8 cellular contexts compared by ENCODE assay signal in the genomic region with DNA sequence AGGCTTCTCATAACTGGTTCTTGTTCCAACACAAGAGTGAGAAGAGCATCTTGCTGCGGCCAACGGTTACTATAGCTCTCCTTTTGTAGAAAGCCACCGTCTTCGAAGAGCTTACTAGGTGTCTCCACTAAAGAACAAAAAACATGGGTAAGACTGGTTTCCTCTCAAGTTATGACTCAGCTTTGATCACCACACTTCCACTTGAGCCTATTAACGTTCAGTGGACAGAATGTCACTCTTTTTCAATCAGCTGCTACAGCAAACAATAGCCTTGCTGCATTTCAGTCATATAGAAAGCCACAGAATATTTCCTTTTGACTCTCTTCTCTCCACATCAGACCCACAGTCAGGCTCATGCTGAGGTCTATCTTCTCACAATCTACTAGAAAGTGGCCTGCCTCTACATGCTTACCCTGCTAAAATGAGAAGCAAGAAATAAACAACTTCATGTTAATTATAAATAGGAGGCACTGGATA.
A peak's percentile ranks its signal among the peaks of the same experiment; 100 is the strongest.
DNase-seq lines count a peak whose midpoint lies in the region; ATAC-seq and TF ChIP-seq lines count a peak whose summit lies in the region.

No MANE protein-coding gene starts in this region.

- no peaks in the 10 kb centered on the region for H4K20me1 ChIP-seq in hepatocyte (ENCODE audit: insufficient read depth, poor library complexity, severe bottlenecking)

- H3K4me1 ChIP-seq in RWPE2 (ENCODE audit: insufficient read depth, poor library complexity, severe bottlenecking): peaks cover 16% of the 10 kb centered on the region
- H3K4me1 ChIP-seq in lower lobe of right lung: no peaks in the 10 kb centered on the region
- H3K4me1 ChIP-seq in vagina: peaks cover 18% of the 10 kb centered on the region
- H3K4me1 ChIP-seq in hepatocyte (ENCODE audit: insufficient read depth): peaks cover 12% of the 10 kb centered on the region

- H3K36me3 ChIP-seq in RWPE2 (ENCODE audit: low read depth): no peaks in the 10 kb centered on the region
- no peaks in the 10 kb centered on the region for H3K36me3 ChIP-seq in lower lobe of right lung
- H3K36me3 ChIP-seq in vagina: no peaks in the 10 kb centered on the region
- H3K36me3 ChIP-seq in hepatocyte (replicated peaks; ENCODE audit: insufficient read depth, low read depth): no peaks in the 10 kb centered on the region

- no peaks in the 10 kb centered on the region for H3K9me2 ChIP-seq in hepatocyte (replicated peaks; ENCODE audit: insufficient read depth)

- H3K27ac ChIP-seq in RWPE2 (ENCODE audit: poor library complexity, severe bottlenecking) (no peak overlapping the region), lower lobe of right lung (no peak overlapping the region), vagina (no peak overlapping the region), hepatocyte (no peak overlapping the region)

- no peak for TF ChIP-seq CTCF in RWPE2 (IDR thresholded peaks at IDR 0.05; ENCODE audit: poor library complexity, severe bottlenecking)
- TF ChIP-seq CTCF in lower lobe of right lung (IDR thresholded peaks at IDR 0.05): no peak
- TF ChIP-seq CTCF in vagina (IDR thresholded peaks at IDR 0.05): no peak
- TF ChIP-seq CTCF in hepatocyte (IDR thresholded peaks at IDR 0.05; ENCODE audit: poor library complexity): no peak

- no peaks in the 10 kb centered on the region for H3K27me3 ChIP-seq in RWPE2 (ENCODE audit: insufficient read depth, poor library complexity, severe bottlenecking)
- no peaks in the 10 kb centered on the region for H3K27me3 ChIP-seq in lower lobe of right lung (ENCODE audit: low read depth)
- no peaks in the 10 kb centered on the region for H3K27me3 ChIP-seq in vagina
- H3K27me3 ChIP-seq in hepatocyte: no peaks in the 10 kb centered on the region

- H3K79me2 ChIP-seq in hepatocyte: no peaks in the 10 kb centered on the region

- peak; percentile 87 for ATAC-seq in HG02798 (IDR thresholded peaks at IDR 0.05; ENCODE audit: poor library complexity, unreplicated experiment)
- ATAC-seq in RWPE2 (ENCODE audit: low read depth): peak; percentile 49; the same call in 1 of the 3 replicates
- ATAC-seq in lower lobe of right lung: peak; percentile 75 to 81

- TF ChIP-seq POLR2A in vagina (IDR thresholded peaks at IDR 0.05): no peak

- WGBS in hepatocyte (ENCODE audit: low lambda C conversion rate, missing lambda C conversion rate): 89% methylated on average over 5 of the region's 5 CpGs

- no peak overlapping the region for H3K4me2 ChIP-seq in hepatocyte

- H3K4me3 ChIP-seq in RWPE2 (ENCODE audit: severe bottlenecking): no peak overlapping the region
- no peak overlapping the region for H3K4me3 ChIP-seq in lower lobe of right lung
- H3K4me3 ChIP-seq in vagina: no peak overlapping the region
- H3K4me3 ChIP-seq in hepatocyte: no peak overlapping the region

- DNase-seq in activated CD4-positive, alpha-beta T cell treated with anti-CD3 and anti-CD28 coated beads for 48 hours: peak; percentile 44
- DNase-seq in activated CD4-positive, alpha-beta T cell treated with anti-CD3 and anti-CD28 coated beads, Interleukin-2, amount 50 U/mL, for 4 hours: no peak
- no peak for DNase-seq in RWPE2 (ENCODE audit: low spot score)
- no peak for DNase-seq in lower lobe of right lung
- DNase-seq in vagina (ENCODE audit: extremely low spot score in 2 of 2): no peak
- no peak for DNase-seq in NCI-H1694 treated with DMSO at 0.1 percent for 48 hours (lab: John Stamatoyannopoulos, UW)
- no peak for DNase-seq in hepatocyte (ENCODE audit: low spot score)

- no peak overlapping the region for H2AFZ ChIP-seq in hepatocyte

- no peaks in the 10 kb centered on the region for H3K9me3 ChIP-seq in RWPE2 (ENCODE audit: severe bottlenecking)
- H3K9me3 ChIP-seq in lower lobe of right lung: no peaks in the 10 kb centered on the region
- H3K9me3 ChIP-seq in vagina: no peaks in the 10 kb centered on the region
- no peaks in the 10 kb centered on the region for H3K9me3 ChIP-seq in hepatocyte (ENCODE audit: low read depth)

- intact Hi-C loops in lower lobe of right lung (cut with DNase I) (no loop called here), vagina (cut with DNase I) (no loop called here)
